19 cellular contexts compared by ENCODE assay signal in the genomic region with DNA sequence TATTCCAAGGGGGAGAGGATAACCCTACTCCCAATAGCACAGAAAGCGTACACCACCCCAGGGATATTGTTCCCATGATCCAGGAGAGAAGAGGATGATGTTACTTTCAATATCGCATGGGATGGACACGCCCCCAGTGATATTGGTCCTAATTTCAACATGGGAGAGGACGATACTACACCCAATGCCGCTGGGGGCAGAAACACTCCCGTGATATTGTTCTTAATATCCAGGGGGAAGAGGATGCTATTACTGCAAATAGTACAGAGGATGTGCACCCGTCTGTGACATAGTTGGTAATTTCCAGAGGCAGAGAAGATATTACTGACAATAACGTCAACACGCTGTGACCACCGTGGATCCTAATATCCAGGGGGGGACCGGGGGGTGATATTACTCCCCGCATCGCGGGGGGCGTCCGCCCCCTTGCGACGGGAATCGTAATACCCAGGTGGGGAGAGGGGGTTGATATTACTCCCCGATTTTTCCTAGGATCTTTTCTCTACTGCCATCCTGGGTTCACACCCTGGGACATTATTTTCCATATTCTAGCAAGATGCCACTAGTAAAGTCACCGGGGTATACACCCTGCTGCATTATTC. TPM values are rescaled to one million over a fixed set of nuclear protein-coding genes. Genes with fewer than 3 reads are reported as not detected.
A peak's percentile ranks its signal among the peaks of the same experiment; 100 is the strongest.
DNase-seq lines count a peak whose midpoint lies in the region; ATAC-seq, FAIRE-seq and TF ChIP-seq lines count a peak whose summit lies in the region.
"Had no signal": no experiment of that assay in that cellular context is flagged by ENCODE, and none has a peak within 500 bp of the region (broad histone marks: within the 10 kb centered on the region; RNA-seq: fewer than 3 reads in every experiment).

No MANE protein-coding gene starts in this region.

- POLR2A ChIA-PET in A549 (lab: Yijun Ruan, JAX) = no interaction called here
- POLR2A ChIA-PET in GM10248 (lab: Yijun Ruan, JAX) = no interaction called here
- POLR2A ChIA-PET in PC-9 (lab: Charles Lee; ENCODE audit: unreplicated experiment) = no interaction called here
- POLR2A ChIA-PET in CD4-positive, alpha-beta memory T cell (lab: Charles Lee; ENCODE audit: partially characterized antibody) = no interaction called here

- H3K4me3 ChIP-seq in A549 = peak overlapping the region; percentile 43
- H3K4me3 ChIP-seq in PC-9 = peak overlapping the region; percentile 42; the same call in 1 of the 2 replicates
- H3K4me3 ChIP-seq in endodermal cell (ENCODE audit: low read length) = no peak overlapping the region
- no peak overlapping the region for H3K4me3 ChIP-seq in CD4-positive, alpha-beta memory T cell (ENCODE audit: low read length in 2 of 2)
- H3K4me3 ChIP-seq in thyroid gland (replicated peaks in 1 of 3) = no peak overlapping the region
- H3K4me3 ChIP-seq: right atrium auricular region had no signal

- no peaks in the 10 kb centered on the region for H3K36me3 ChIP-seq in PC-9 (ENCODE audit: low read depth)
- no peaks in the 10 kb centered on the region for H3K36me3 ChIP-seq in endodermal cell (ENCODE audit: control insufficient read depth, insufficient read depth, low read length)
- H3K36me3 ChIP-seq in CD4-positive, alpha-beta memory T cell (ENCODE audit: insufficient read depth, low read length) = no peaks in the 10 kb centered on the region
- H3K36me3 ChIP-seq in thyroid gland = no peaks in the 10 kb centered on the region
- H3K36me3 ChIP-seq: right atrium auricular region had no signal

- no peaks in the 10 kb centered on the region for H3K79me2 ChIP-seq in PC-9 (ENCODE audit: low read depth)

- no peaks in the 10 kb centered on the region for H3F3A ChIP-seq in PC-9 (ENCODE audit: insufficient read depth, low read depth)

- H3K9me3 Mint-ChIP-seq in endodermal cell = no peaks in the 10 kb centered on the region
- no peaks in the 10 kb centered on the region for H3K9me3 Mint-ChIP-seq in CD4-positive, alpha-beta memory T cell
- H3K9me3 Mint-ChIP-seq: IgD-negative memory B cell; stimulated activated memory B cell treated with anti-CD40 and anti-IgM and Interleukin-4, amounts not matched to agents 10 μg/mL and 1 μg/mL and 100 μg/mL, for 72 hours; WTC11 had no signal

- WGBS in A549 (ENCODE audit: missing lambda C conversion rate) = 4% methylated on average over 20 of the region's 21 CpGs
- 45 to 51% methylated on average over 17 to 19 of the region's 21 CpGs for WGBS in endodermal cell (ENCODE audit: insufficient coverage in 1 of 2, insufficient read length in 1 of 2), 2 experiments
- 27% methylated on average over 21 of the region's 21 CpGs for WGBS in thyroid gland, 2 donors

- H3K36me3 Mint-ChIP-seq in endodermal cell (ENCODE audit: low read depth) = no peaks in the 10 kb centered on the region
- H3K36me3 Mint-ChIP-seq in CD4-positive, alpha-beta memory T cell = no peaks in the 10 kb centered on the region
- H3K36me3 Mint-ChIP-seq: IgD-negative memory B cell; stimulated activated memory B cell treated with anti-CD40 and anti-IgM and Interleukin-4, amounts not matched to agents 10 μg/mL and 1 μg/mL and 100 μg/mL, for 72 hours; WTC11 had no signal

- TF ChIP-seq POLR2A in A549 (IDR thresholded peaks at IDR 0.05; ENCODE audit: low read length) (no peak), thyroid gland (IDR thresholded peaks at IDR 0.05) (no peak)

- H3K27me3 Mint-ChIP-seq in endodermal cell (ENCODE audit: insufficient read depth) = peaks cover 11% of the 10 kb centered on the region
- H3K27me3 Mint-ChIP-seq in CD4-positive, alpha-beta memory T cell = peaks cover 13 to 24% of the 10 kb centered on the region in 2 donors

- no TSS peak for BruUV-seq in PC-9 (replicated peaks; lab: Mats Ljungman, UMichigan)

- H3K4me3 Mint-ChIP-seq in endodermal cell = no peak overlapping the region
- H3K4me3 Mint-ChIP-seq in CD4-positive, alpha-beta memory T cell = no peak overlapping the region
- H3K4me3 Mint-ChIP-seq: stimulated activated memory B cell treated with anti-CD40 and anti-IgM and Interleukin-4, amounts not matched to agents 10 μg/mL and 1 μg/mL and 100 μg/mL, for 72 hours; WTC11 had no signal

- H3K27ac Mint-ChIP-seq in endodermal cell = no peak overlapping the region
- peak overlapping the region in 1 of 7 donors; percentile 9 for H3K27ac Mint-ChIP-seq in CD4-positive, alpha-beta memory T cell
- H3K27ac Mint-ChIP-seq: IgD-negative memory B cell; stimulated activated memory B cell treated with anti-CD40 and anti-IgM and Interleukin-4, amounts not matched to agents 10 μg/mL and 1 μg/mL and 100 μg/mL, for 72 hours; WTC11 had no signal

- H2AFZ ChIP-seq in PC-9 = no peak overlapping the region

- TF ChIP-seq EP300 in A549 (IDR thresholded peaks at IDR 0.05) = no peak

- no peak for FAIRE-seq in A549 (lab: Jason Lieb, UNC)

- no peaks in the 10 kb centered on the region for H3K9me3 ChIP-seq in A549
- no peaks in the 10 kb centered on the region for H3K9me3 ChIP-seq in PC-9 (ENCODE audit: insufficient read depth, low read depth)
- no peaks in the 10 kb centered on the region for H3K9me3 ChIP-seq in endodermal cell (ENCODE audit: control insufficient read depth, low read length)
- no peaks in the 10 kb centered on the region for H3K9me3 ChIP-seq in CD4-positive, alpha-beta memory T cell (ENCODE audit: control insufficient read depth in 1 of 2, low read length in 2 of 2)
- H3K9me3 ChIP-seq in thyroid gland = no peaks in the 10 kb centered on the region
- H3K9me3 ChIP-seq: right atrium auricular region had no signal

- DNase-seq in A549 (ENCODE audit: low read depth in 1 of 2, low spot score in 1 of 2) (peak in 1 of 2 experiments; percentile 22), GM10248 (ENCODE audit: extremely low spot score) (no peak), PC-9 (peak in 1 of 2 experiments; percentile 38), endodermal cell (no peak), thyroid gland (no peak)
- no peak for DNase-seq in CD4-positive, alpha-beta memory T cell
- DNase-seq: activated T-cell treated with anti-CD3 and anti-CD28 coated beads for 4 hours; EL; islet precursor cell; NCI-H146; NCI-H82; stimulated activated CD4-positive, alpha-beta T cell treated with anti-CD3 and anti-CD28 coated beads, Interleukin-4, amount 100 ng/mL, for 24 hours had no signal

- TF ChIP-seq CTCF in A549 (IDR thresholded peaks at IDR 0.05) (peak; percentile 58), GM10248 (IDR thresholded peaks at IDR 0.05; ENCODE audit: control extremely low read depth, extremely low read depth, low read depth, missing control alignments) (peak; percentile 19), PC-9 (conservative IDR thresholded peaks at IDR 0.05) (peak; percentile 56), endodermal cell (conservative IDR thresholded peaks at IDR 0.05) (peak; percentile 55), thyroid gland (IDR thresholded peaks at IDR 0.05) (no peak)

- no peaks in the 10 kb centered on the region for H3K4me1 Mint-ChIP-seq in endodermal cell
- H3K4me1 Mint-ChIP-seq in CD4-positive, alpha-beta memory T cell = no peaks in the 10 kb centered on the region

- CTCF ChIA-PET in A549 (lab: Yijun Ruan, JAX) = no interaction called here
- CTCF ChIA-PET in GM10248 (lab: Yijun Ruan, JAX) = no interaction called here
- CTCF ChIA-PET in PC-9 (lab: Charles Lee) = no interaction called here
- CTCF ChIA-PET in CD4-positive, alpha-beta memory T cell (lab: Charles Lee; ENCODE audit: partially characterized antibody) = no interaction called here

- H3K4me2 ChIP-seq in A549 = peak overlapping the region; percentile 86
- H3K4me2 ChIP-seq in PC-9 = peak overlapping the region; percentile 68

- peak; percentile 85 to 86 for ATAC-seq in A549
- ATAC-seq in HG02571 (IDR thresholded peaks at IDR 0.05; ENCODE audit: unreplicated experiment) = no peak
- ATAC-seq in HG03175 (IDR thresholded peaks at IDR 0.05; ENCODE audit: unreplicated experiment) = no peak
- ATAC-seq: stimulated activated memory B cell treated with anti-CD40 and anti-IgM and Interleukin-4, amounts not matched to agents 10 μg/mL and 1 μg/mL and 100 μg/mL, for 72 hours; WTC11 had no signal

- H3K4me1 ChIP-seq in A549 = no peaks in the 10 kb centered on the region
- H3K4me1 ChIP-seq in PC-9 (replicated peaks; ENCODE audit: insufficient read depth) = no peaks in the 10 kb centered on the region
- H3K4me1 ChIP-seq in endodermal cell (ENCODE audit: control insufficient read depth, insufficient read depth, low read length) = no peaks in the 10 kb centered on the region
- no peaks in the 10 kb centered on the region for H3K4me1 ChIP-seq in CD4-positive, alpha-beta memory T cell (ENCODE audit: insufficient read depth, low read length)
- no peaks in the 10 kb centered on the region for H3K4me1 ChIP-seq in thyroid gland
- H3K4me1 ChIP-seq: right atrium auricular region had no signal

- TF ChIP-seq RAD21 in A549 (conservative IDR thresholded peaks at IDR 0.05 in 1 of 2, IDR thresholded peaks at IDR 0.05 in 1 of 2) = peak; percentile 47 to 66

- H3K9ac ChIP-seq in endodermal cell (ENCODE audit: extremely low read depth, low read length, poor library complexity, severe bottlenecking) = no peak overlapping the region

- no peaks in the 10 kb centered on the region for H4K20me1 ChIP-seq in PC-9 (ENCODE audit: insufficient read depth)

- H3K27ac ChIP-seq in A549 (no peak overlapping the region), PC-9 (no peak overlapping the region), endodermal cell (ENCODE audit: low read depth, low read length) (no peak overlapping the region), thyroid gland (no peak overlapping the region)
- H3K27ac ChIP-seq in CD4-positive, alpha-beta memory T cell (ENCODE audit: low read depth, low read length) = no peak overlapping the region
- H3K27ac ChIP-seq: right atrium auricular region had no signal

- H3K9me2 ChIP-seq in PC-9 (ENCODE audit: insufficient read depth) = no peaks in the 10 kb centered on the region

- intact Hi-C loops in PC-9 (cut with micrococcal nuclease; ENCODE audit: unreplicated experiment) = no loop called here
- intact Hi-C loops in CD4-positive, alpha-beta memory T cell (cut with micrococcal nuclease) = no loop called here
- intact Hi-C loops in thyroid gland (cut with DNase I) = no loop called here

- H3K27me3 ChIP-seq in PC-9 (ENCODE audit: insufficient read depth, low read depth) = no peaks in the 10 kb centered on the region
- H3K27me3 ChIP-seq in endodermal cell (ENCODE audit: control insufficient read depth, insufficient read depth, low read length, poor library complexity, severe bottlenecking) = peaks cover 19% of the 10 kb centered on the region
- no peaks in the 10 kb centered on the region for H3K27me3 ChIP-seq in CD4-positive, alpha-beta memory T cell (ENCODE audit: insufficient read depth, low read length)
- no peaks in the 10 kb centered on the region for H3K27me3 ChIP-seq in thyroid gland
- H3K27me3 ChIP-seq: right atrium auricular region had no signal

RNA-seq across cellular contexts. Expression of gene MEIG1, which starts 16.6 kb away (rescaled TPM):
- polyA plus RNA-seq in A549 (2011; rRNA removed) (0.79 and 1.1 TPM in 2 replicates), A549 (2017; fragmentation: RNase III; extraction: RNeasy Plus Mini Kit Qiagen cat#74134 plus additional on column Dnase treatment) (0.41 to 1.9 TPM (median 0.66 TPM) in 3 replicates)
- polyA plus RNA-seq in A549 (2012; cell fraction: cytosol; rRNA removed) = 0.19 TPM in 1 of 2 replicates, not detected in the other
- polyA plus RNA-seq in A549 (2012; cell fraction: nucleus; rRNA removed) = 0.22 TPM in 1 of 2 replicates, not detected in the other
- polyA minus RNA-seq in A549 (2011; rRNA and poly(A)+ RNA removed) = not detected in 2 replicates
- total RNA-seq in PC-9 (2021) (1.8 and 4.1 TPM in 2 replicates), endodermal cell (under 1 TPM in 1 of 2 donors, not detected in 1; 0.46 TPM), thyroid gland (not detected)
- 1.4 TPM for polyA plus RNA-seq in endodermal cell (2013, experiment 1 of 2)
- polyA plus RNA-seq in endodermal cell (2013, experiment 2 of 2) = 0.70 TPM
- total RNA-seq in CD4-positive, alpha-beta memory T cell = not detected
- polyA plus RNA-seq in CD4-positive, alpha-beta memory T cell = under 1 TPM; 0.62 to 0.99 TPM
- total RNA-seq: right atrium auricular region, WTC11 had no signal
- polyA plus RNA-seq: adipose tissue had no signal

RNA-seq across cellular contexts. Expression of gene DCLRE1C, which starts 21.9 kb away (rescaled TPM):
- polyA plus RNA-seq in A549 (2011; rRNA removed) (8.3 and 8.6 TPM in 2 replicates), A549 (2017; fragmentation: RNase III; extraction: RNeasy Plus Mini Kit Qiagen cat#74134 plus additional on column Dnase treatment) (4.6 to 5.9 TPM (median 5.0 TPM) in 3 replicates)
- 2.0 and 2.8 TPM in 2 replicates for polyA plus RNA-seq in A549 (2012; cell fraction: cytosol; rRNA removed)
- polyA plus RNA-seq in A549 (2012; cell fraction: nucleus; rRNA removed) = 1.4 and 1.5 TPM in 2 replicates
- polyA minus RNA-seq in A549 (2011; rRNA and poly(A)+ RNA removed) = 7.1 and 7.9 TPM in 2 replicates
- total RNA-seq in PC-9 (2021) (14.0 and 15.6 TPM in 2 replicates), endodermal cell (1 to 10 TPM; 5.2 to 10.0 TPM), thyroid gland (10 to 100 TPM; 14.9 to 19.2 (median 17.2) TPM)
- 6.9 TPM for polyA plus RNA-seq in endodermal cell (2013, experiment 1 of 2)
- polyA plus RNA-seq in endodermal cell (2013, experiment 2 of 2) = 7.8 TPM
- total RNA-seq in CD4-positive, alpha-beta memory T cell = 10 to 100 TPM; 31.2 to 34.9 TPM
- polyA plus RNA-seq in CD4-positive, alpha-beta memory T cell = 10 to 100 TPM; 12.3 to 24.5 TPM

Comparison
In these comparisons a context has a peak if more than half of its experiments do, and no peak if none do; other contexts are left out.
1. ATAC-seq: peak in A549 (2 of 2); none in HG02571 (single experiment) and HG03175 (single experiment).
2. H3K4me3 ChIP-seq: peak in A549 (single experiment) and PC-9 (single experiment); none in endodermal cell (single experiment), CD4-positive, alpha-beta memory T cell (0 of 2) and thyroid gland (0 of 3).
3. CTCF ChIP-seq: peak in A549 (single experiment), GM10248 (single experiment), PC-9 (single experiment) and endodermal cell (single experiment); none in thyroid gland (0 of 6).